8 cellular contexts compared by ENCODE assay signal in the genomic region with DNA sequence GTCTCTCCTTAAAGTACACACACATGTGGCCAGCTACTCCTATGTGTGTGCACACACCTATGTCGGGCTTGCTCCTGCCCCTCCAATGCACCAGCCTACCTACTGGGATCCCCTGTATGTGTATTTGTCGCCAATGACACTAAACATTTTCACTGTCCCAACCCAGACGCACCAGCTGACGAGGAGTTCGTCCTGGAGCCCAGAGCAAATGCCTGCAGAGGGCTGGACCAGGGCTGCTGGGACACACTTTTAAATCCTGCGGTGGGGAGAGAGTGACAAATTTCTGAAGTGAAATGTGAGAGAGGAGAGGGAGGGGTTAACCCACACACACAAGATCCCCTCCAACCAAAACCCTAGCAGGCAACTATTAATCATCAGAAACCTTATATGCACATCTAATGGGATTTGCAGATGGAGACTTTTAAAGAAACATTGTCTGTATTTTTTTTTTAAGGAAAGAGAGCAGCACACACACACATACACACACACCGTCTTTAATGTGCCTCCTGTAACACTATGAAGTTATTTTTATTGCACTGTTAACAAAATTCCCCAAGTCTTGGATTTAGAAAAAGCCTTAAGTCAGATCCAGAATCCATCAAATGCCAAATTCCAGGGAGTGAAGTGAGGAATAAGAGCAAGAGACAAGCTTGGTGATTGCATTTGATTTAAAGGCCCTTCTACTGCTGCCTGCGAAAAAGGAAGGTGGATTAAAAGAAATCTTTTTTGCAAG. TPM values are rescaled to one million over a fixed set of nuclear protein-coding genes. Genes with fewer than 3 reads are reported as not detected.
DNase-seq lines count a peak whose midpoint lies in the region; ATAC-seq, FAIRE-seq and TF ChIP-seq lines count a peak whose summit lies in the region.

A gene (minus strand): TSS at position 224 of the 733 bp plus-strand sequence. CDS start 388 bp downstream, outside the sequence.

- no peak for FAIRE-seq in GM12892 (lab: Jason Lieb, UNC)

- no peak for ATAC-seq in GM18519 (IDR thresholded peaks at IDR 0.05; ENCODE audit: low FRiP score, unreplicated experiment)

- no peaks in the 10 kb centered on the region for H3K36me3 ChIP-seq in vagina

- H3K4me3 Mint-ChIP-seq in activated naive CD8-positive, alpha-beta T cell treated with anti-CD3 and anti-CD28 coated beads for 36 hours, result peak within 1 kb of the TSS; percentile 29

- no peaks in the 10 kb centered on the region for H3K9me3 ChIP-seq in vagina

- H3K36me3 Mint-ChIP-seq in activated naive CD8-positive, alpha-beta T cell treated with anti-CD3 and anti-CD28 coated beads for 36 hours, result no peaks in the 10 kb centered on the region

- no peaks in the 10 kb centered on the region for H3K9me3 Mint-ChIP-seq in activated naive CD8-positive, alpha-beta T cell treated with anti-CD3 and anti-CD28 coated beads for 36 hours

- H3K27ac Mint-ChIP-seq in activated naive CD8-positive, alpha-beta T cell treated with anti-CD3 and anti-CD28 coated beads for 36 hours, result peak within 1 kb of the TSS; percentile 43

- H3K27me3 ChIP-seq in vagina, result no peaks in the 10 kb centered on the region

- H3K4me1 Mint-ChIP-seq in activated naive CD8-positive, alpha-beta T cell treated with anti-CD3 and anti-CD28 coated beads for 36 hours, result peaks cover 20% of the 10 kb centered on the region

- peak within 1 kb of the TSS; percentile 64 for H3K27ac ChIP-seq in vagina

- DNase-seq in stimulated activated CD4-positive, alpha-beta T cell treated with anti-CD3 and anti-CD28 coated beads, Interleukin-12 subunit alpha, Interleukin-12 subunit beta, amount 100 ng/mL, for 24 hours (ENCODE audit: low read depth in 2 of 2), result peak; percentile 22 to 29
- DNase-seq in stimulated activated CD4-positive, alpha-beta T cell treated with anti-CD3 and anti-CD28 coated beads, Interleukin-12 subunit alpha, Interleukin-12 subunit beta, amount 100 ng/mL, for 4 hours, result no peak
- DNase-seq in activated naive CD8-positive, alpha-beta T cell treated with anti-CD3 and anti-CD28 coated beads for 36 hours, result peak; percentile 40
- DNase-seq in iris pigment epithelial cell (ENCODE audit: low read depth) (peak; percentile 75), vagina (ENCODE audit: extremely low spot score in 2 of 2) (no peak), GM12892 (ENCODE audit: insufficient read length) (no peak), DMS53 treated with DMSO at 0.1 percent for 48 hours (lab: John Stamatoyannopoulos, UW; ENCODE audit: unreplicated experiment) (no peak)

- peaks cover 16% of the 10 kb centered on the region for H3K27me3 Mint-ChIP-seq in activated naive CD8-positive, alpha-beta T cell treated with anti-CD3 and anti-CD28 coated beads for 36 hours

- intact Hi-C loops in vagina (cut with DNase I), result no loop called here

- TF ChIP-seq POLR2A in vagina (IDR thresholded peaks at IDR 0.05) (no peak), GM12892 (IDR thresholded peaks at IDR 0.05; ENCODE audit: low read depth, low read length) (no peak)

- peak within 1 kb of the TSS; percentile 24 to 35 for H3K4me3 ChIP-seq in vagina

- TF ChIP-seq CTCF in vagina (IDR thresholded peaks at IDR 0.05), result no peak

- peaks cover 42% of the 10 kb centered on the region for H3K4me1 ChIP-seq in vagina

RNA-seq across cellular contexts. Expression of the gene that starts here (rescaled TPM):
- total RNA-seq in activated naive CD8-positive, alpha-beta T cell treated with anti-CD3 and anti-CD28 coated beads for 36 hours, result under 1 TPM; 0.14 to 0.25 TPM
- 4.7 TPM for total RNA-seq in vagina
- polyA plus RNA-seq in GM12892 (2012; ENCODE audit: missing spikeins), result not detected

Comparison
In these comparisons a context has a peak if more than half of its experiments do, and no peak if none do; other contexts are left out.
1. DNase-seq: peak in stimulated activated CD4-positive, alpha-beta T cell treated with anti-CD3 and anti-CD28 coated beads, Interleukin-12 subunit alpha, Interleukin-12 subunit beta, amount 100 ng/mL, for 24 hours (2 of 2) and iris pigment epithelial cell (single experiment); none in stimulated activated CD4-positive, alpha-beta T cell treated with anti-CD3 and anti-CD28 coated beads, Interleukin-12 subunit alpha, Interleukin-12 subunit beta, amount 100 ng/mL, for 4 hours (single experiment), vagina (0 of 2), GM12892 (single experiment) and DMS53 treated with DMSO at 0.1 percent for 48 hours (single experiment).
2. Peak in DNase-seq in activated naive CD8-positive, alpha-beta T cell treated with anti-CD3 and anti-CD28 coated beads for 36 hours; RNA of the gene not detected or under 1 TPM.